Comparison of ENCODE assay signal across 10 cellular contexts in genomic region chr1:223772771-223773160, GRCh38.
A peak's percentile ranks its signal among the peaks of the same experiment; 100 is the strongest.
DNase-seq lines count a peak whose midpoint lies in the region; ATAC-seq and TF ChIP-seq lines count a peak whose summit lies in the region.
"Had no signal": no experiment of that assay in that cellular context is flagged by ENCODE, and none has a peak within 500 bp of the region (broad histone marks: within the 10 kb centered on the region; RNA-seq: fewer than 3 reads in every experiment).

No MANE protein-coding gene starts in this region.

- no peaks in the 10 kb centered on the region for H3K9me3 Mint-ChIP-seq in CD4-positive, alpha-beta T cell
- peaks cover 3% of the 10 kb centered on the region for H3K9me3 Mint-ChIP-seq in progenitor cell of endocrine pancreas (ENCODE audit: low read depth)

- peak overlapping the region; percentile 62 for H3K27ac Mint-ChIP-seq in CD4-positive, alpha-beta T cell
- H3K27ac Mint-ChIP-seq in progenitor cell of endocrine pancreas = peak overlapping the region; percentile 81

- H3K27me3 ChIP-seq in CD4-positive, alpha-beta T cell (ENCODE audit: control insufficient read depth, insufficient read depth, low read length) = no peaks in the 10 kb centered on the region
- H3K27me3 ChIP-seq in HUES48 (ENCODE audit: control insufficient read depth, insufficient read depth, low read length) (no peaks in the 10 kb centered on the region), duodenal mucosa (ENCODE audit: control insufficient read depth in 1 of 2, insufficient read depth in 2 of 2, low read length in 2 of 2) (no peaks in the 10 kb centered on the region)

- CTCF ChIA-PET in CD4-positive, alpha-beta T cell (lab: Charles Lee) = no interaction called here
- CTCF ChIA-PET in HEK293T (lab: Yijun Ruan, JAX) = interaction anchor here (2.7 kb wide), 1 partner anchor 23 kb away, joined by 11 read pairs; no protein-coding TSS in a partner anchor

- intact Hi-C loops in CD4-positive, alpha-beta T cell (cut with DNase I, micrococcal nuclease) = no loop called here
- intact Hi-C loops in sciatic nerve (cut with DNase I) = no loop called here

- peaks cover 13% of the 10 kb centered on the region for H3K4me1 ChIP-seq in HUES48 (ENCODE audit: control insufficient read depth, insufficient read depth, low read length)
- H3K4me1 ChIP-seq in duodenal mucosa (ENCODE audit: control insufficient read depth in 1 of 2, insufficient read depth in 2 of 2, low read length in 2 of 2) = peaks cover 23 to 28% of the 10 kb centered on the region in 2 donors

- no peaks in the 10 kb centered on the region for H3K9me3 ChIP-seq in CD4-positive, alpha-beta T cell (ENCODE audit: control insufficient read depth, low read length)
- H3K9me3 ChIP-seq in HUES48 (ENCODE audit: control insufficient read depth, insufficient read depth, low read length) (no peaks in the 10 kb centered on the region), duodenal mucosa (ENCODE audit: control insufficient read depth in 1 of 2, low read length in 2 of 2) (no peaks in the 10 kb centered on the region)

- TF ChIP-seq CTCF in CD4-positive, alpha-beta T cell (IDR thresholded peaks at IDR 0.05) = no peak
- TF ChIP-seq CTCF in progenitor cell of endocrine pancreas (IDR thresholded peaks at IDR 0.05; ENCODE audit: unreplicated experiment) = no peak

- no peaks in the 10 kb centered on the region for H3K27me3 Mint-ChIP-seq in CD4-positive, alpha-beta T cell
- no peaks in the 10 kb centered on the region for H3K27me3 Mint-ChIP-seq in progenitor cell of endocrine pancreas

- POLR2A ChIA-PET in CD4-positive, alpha-beta T cell (lab: Charles Lee) = no interaction called here
- POLR2A ChIA-PET in HEK293T (lab: Yijun Ruan, JAX) = interaction anchor here (0.9 to 1.5 kb wide), 2 partner anchors 8 to 38 kb away, joined by 3 to 4 read pairs; no protein-coding TSS in a partner anchor

- H3K9ac ChIP-seq in HUES48 (ENCODE audit: low read depth, low read length) (no peak overlapping the region), duodenal mucosa (ENCODE audit: low read depth in 1 of 2, low read length in 2 of 2) (no peak overlapping the region)

- no peak overlapping the region for H3K27ac ChIP-seq in CD4-positive, alpha-beta T cell (ENCODE audit: low read depth, low read length)
- H3K27ac ChIP-seq in HUES48 (ENCODE audit: low read depth, low read length) (peak overlapping the region; percentile 89), duodenal mucosa (ENCODE audit: low read depth, low read length) (peak overlapping the region; percentile 32)

- H3K4me3 ChIP-seq in HUES48 (ENCODE audit: low read depth, low read length) (no peak overlapping the region), duodenal mucosa (ENCODE audit: low read depth in 1 of 2, low read length in 2 of 2) (no peak overlapping the region)

- H3K4me3 Mint-ChIP-seq in CD4-positive, alpha-beta T cell = no peak overlapping the region
- H3K4me3 Mint-ChIP-seq in progenitor cell of endocrine pancreas (ENCODE audit: low read depth) = no peak overlapping the region

- H3K36me3 Mint-ChIP-seq in CD4-positive, alpha-beta T cell (ENCODE audit: low read depth) = peaks cover 87% of the 10 kb centered on the region
- peaks cover 33% of the 10 kb centered on the region for H3K36me3 Mint-ChIP-seq in progenitor cell of endocrine pancreas (ENCODE audit: insufficient read depth)

- ATAC-seq in CD4-positive, alpha-beta T cell (ENCODE audit: poor library complexity) = no peak
- no peak for ATAC-seq in GM21619 (IDR thresholded peaks at IDR 0.05; ENCODE audit: unreplicated experiment)
- no peak for ATAC-seq in GM21786 (IDR thresholded peaks at IDR 0.05; ENCODE audit: unreplicated experiment)
- no peak for ATAC-seq in sciatic nerve

- H3K36me3 ChIP-seq in HUES48 (ENCODE audit: control insufficient read depth, insufficient read depth, low read length) (peaks cover 65% of the 10 kb centered on the region), duodenal mucosa (ENCODE audit: control insufficient read depth in 1 of 2, insufficient read depth in 2 of 2, low read length in 2 of 2) (peaks cover 50 to 60% of the 10 kb centered on the region in 2 donors)

- peaks cover 16% of the 10 kb centered on the region for H3K4me1 Mint-ChIP-seq in CD4-positive, alpha-beta T cell (ENCODE audit: low read depth)
- H3K4me1 Mint-ChIP-seq in progenitor cell of endocrine pancreas (ENCODE audit: low read depth) = peaks cover 37% of the 10 kb centered on the region

- DNase-seq in CD4-positive, alpha-beta T cell = no peak
- no peak for DNase-seq in progenitor cell of endocrine pancreas (ENCODE audit: low spot score, unreplicated experiment)
- DNase-seq in HEK293T (ENCODE audit: extremely low spot score) = no peak
- no peak for DNase-seq in sciatic nerve (ENCODE audit: low spot score)
- DNase-seq: NCI-H1092, NCI-H526 had no signal

TF ChIP-seq in HEK293T, 16 proteins besides CTCF, POLR2A, EP300 and RAD21:
- TF ChIP-seq LEF1 (IDR thresholded peaks at IDR 0.05; ENCODE audit: borderline replicate concordance) = no peak
- no peak for TF ChIP-seq SUZ12 (IDR thresholded peaks at IDR 0.05)
- no peak for TF ChIP-seq CTBP1 (IDR thresholded peaks at IDR 0.05; ENCODE audit: borderline replicate concordance)
- no peak for TF ChIP-seq FOXM1 (IDR thresholded peaks at IDR 0.05; ENCODE audit: borderline replicate concordance)
- TF ChIP-seq BHLHE40 (IDR thresholded peaks at IDR 0.05; ENCODE audit: borderline replicate concordance) = no peak
- no peak for TF ChIP-seq FOXK2 (IDR thresholded peaks at IDR 0.05)
- TF ChIP-seq ZNF384 (IDR thresholded peaks at IDR 0.05) = no peak
- TF ChIP-seq HDGF (IDR thresholded peaks at IDR 0.05; ENCODE audit: borderline replicate concordance) = no peak
- no peak for TF ChIP-seq NFRKB (IDR thresholded peaks at IDR 0.05)
- TF ChIP-seq ARNT (IDR thresholded peaks at IDR 0.05) = no peak
- TF ChIP-seq L3MBTL2 (conservative IDR thresholded peaks at IDR 0.05) = no peak
- TF ChIP-seq FOXA1 (IDR thresholded peaks at IDR 0.05) = no peak
- TF ChIP-seq SP1 (IDR thresholded peaks at IDR 0.05) = no peak
- TF ChIP-seq ELF4 (IDR thresholded peaks at IDR 0.05) = no peak
- TF ChIP-seq TARDBP (IDR thresholded peaks at IDR 0.05) = no peak
- no peak for TF ChIP-seq PKNOX1 (IDR thresholded peaks at IDR 0.05)
